In the genomic region with DNA sequence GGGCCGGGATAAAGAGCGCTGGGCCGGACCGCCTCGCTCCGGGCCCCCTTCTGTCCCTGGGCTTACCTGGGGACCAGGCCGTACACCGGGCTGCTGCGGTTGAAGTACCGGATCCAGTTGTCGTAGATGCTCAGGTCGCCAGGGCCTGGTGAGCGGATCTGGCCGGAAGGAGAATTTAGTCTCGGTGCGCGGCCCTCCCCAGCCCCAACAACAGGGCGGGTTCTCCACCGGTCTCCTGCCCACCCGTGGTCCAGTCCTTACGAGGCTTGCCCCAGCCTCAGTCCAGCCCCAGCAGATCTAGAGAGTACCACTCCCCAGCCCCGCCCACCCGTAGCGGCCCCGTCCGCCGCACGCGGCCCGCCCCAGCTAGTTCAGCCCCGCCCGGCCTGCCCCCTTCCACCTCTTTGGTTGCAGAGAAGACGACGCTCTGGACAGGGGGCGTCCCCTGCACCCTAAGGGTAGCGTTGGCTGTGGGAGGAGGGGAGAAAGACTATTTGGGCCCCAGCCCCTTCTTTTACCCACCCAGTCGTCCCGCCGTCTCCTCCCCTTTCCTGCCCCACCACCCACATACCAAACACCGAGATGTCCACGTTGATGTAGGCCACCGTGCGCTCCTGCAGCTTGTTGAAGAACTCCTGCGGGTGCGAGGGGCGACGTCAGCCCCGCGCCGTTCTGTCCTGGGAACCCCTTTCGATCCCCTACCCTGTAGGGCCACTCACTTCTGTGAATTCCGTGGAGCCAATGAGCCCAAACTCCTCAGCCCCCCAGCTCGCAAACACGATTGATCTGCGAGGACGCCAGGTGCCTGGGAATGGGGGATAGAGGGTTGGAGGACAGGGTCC, we compare ENCODE assay signal across 7 cellular contexts. TPM values are rescaled to one million over a fixed set of nuclear protein-coding genes. Genes with fewer than 3 reads are reported as not detected.
DNase-seq lines count a peak whose midpoint lies in the region; ATAC-seq, FAIRE-seq and TF ChIP-seq lines count a peak whose summit lies in the region.
"Had no signal": no experiment of that assay in that cellular context is flagged by ENCODE, and none has a peak within 500 bp of the region (broad histone marks: within the 10 kb centered on the region; RNA-seq: fewer than 3 reads in every experiment).

No MANE protein-coding gene starts in this region.

- H3F3A ChIP-seq in GM23338 (replicated peaks; ENCODE audit: low read depth) = 0 out of 2 replicates have a peak, but pooled peaks cover 4% of the 10 kb centered on the region

- peaks cover 8% of the 10 kb centered on the region for H3K79me2 ChIP-seq in GM23338 (replicated peaks; ENCODE audit: insufficient read depth)

- peaks cover 7% of the 10 kb centered on the region; the same call in 1 of the 2 replicates for H3K27me3 ChIP-seq in GM23338 (ENCODE audit: insufficient read depth)
- no peaks in the 10 kb centered on the region for H3K27me3 ChIP-seq in dorsolateral prefrontal cortex
- no peaks in the 10 kb centered on the region for H3K27me3 ChIP-seq in rectal smooth muscle tissue (ENCODE audit: control insufficient read depth, insufficient read depth, low read length)

- H3K4me3 Mint-ChIP-seq in GM23338 = peak overlapping the region; percentile 70

- H3K9me3 Mint-ChIP-seq in GM23338 = no peaks in the 10 kb centered on the region

- ATAC-seq in GM23338 = peak; percentile 71
- no peak for ATAC-seq in HG02623 (IDR thresholded peaks at IDR 0.05; ENCODE audit: unreplicated experiment)

- no peaks in the 10 kb centered on the region for H3K9me2 ChIP-seq in GM23338 (ENCODE audit: insufficient read depth)

- H3K36me3 Mint-ChIP-seq in GM23338 (ENCODE audit: low read depth) = peaks cover 12% of the 10 kb centered on the region

- no peak overlapping the region for H3K27ac Mint-ChIP-seq in GM23338

- peaks cover 8% of the 10 kb centered on the region for H4K20me1 ChIP-seq in GM23338 (replicated peaks; ENCODE audit: insufficient read depth)

- H3K36me3 ChIP-seq in GM23338 (ENCODE audit: insufficient read depth) (no peaks in the 10 kb centered on the region), rectal smooth muscle tissue (ENCODE audit: control insufficient read depth, insufficient read depth, low read length) (no peaks in the 10 kb centered on the region)

- intact Hi-C loops in dorsolateral prefrontal cortex (cut with DNase I) = no loop called here

- peak overlapping the region; percentile 99 for H2AFZ ChIP-seq in GM23338

- peaks cover 11% of the 10 kb centered on the region for H3K4me1 Mint-ChIP-seq in GM23338

- H3K27me3 Mint-ChIP-seq in GM23338 (ENCODE audit: insufficient read depth, low read depth, poor library complexity) = peaks cover 8% of the 10 kb centered on the region

- peaks cover 3% of the 10 kb centered on the region; the same call in 1 of the 2 replicates for H3K4me1 ChIP-seq in GM23338 (ENCODE audit: insufficient read depth)
- H3K4me1 ChIP-seq in rectal smooth muscle tissue (ENCODE audit: control insufficient read depth, insufficient read depth, low read length) = no peaks in the 10 kb centered on the region

- H3K9ac ChIP-seq in rectal smooth muscle tissue (ENCODE audit: low read length) = no peak overlapping the region

- no peak for FAIRE-seq in H54 (lab: Jason Lieb, UNC)
- FAIRE-seq: TTC549 had no signal

- peak; percentile 58 for DNase-seq in GM23338 (ENCODE audit: low spot score)
- no peak for DNase-seq in dorsolateral prefrontal cortex
- DNase-seq in H54 (ENCODE audit: insufficient read length, low spot score) = no peak
- no peak for DNase-seq in NCI-H2227 treated with DMSO at 0.1 percent for 48 hours (lab: John Stamatoyannopoulos, UW)

- no peak for TF ChIP-seq POLR2A in H54 (IDR thresholded peaks at IDR 0.05; ENCODE audit: low read depth, low read length)

- TF ChIP-seq CTCF in GM23338 (conservative IDR thresholded peaks at IDR 0.05; ENCODE audit: low read depth in 2 of 2) = no peak
- TF ChIP-seq CTCF in dorsolateral prefrontal cortex (IDR thresholded peaks at IDR 0.05 in 54 of 56, conservative IDR thresholded peaks at IDR 0.05 in 2 of 56; ENCODE audit: low read depth in 1 of 56, partially characterized antibody in 56 of 56) = no peak

- H3K4me3 ChIP-seq in GM23338 (peak overlapping the region; percentile 65), dorsolateral prefrontal cortex (peak overlapping the region in 53 of 59 donors; percentile 11 to 59 (median 41)), rectal smooth muscle tissue (ENCODE audit: low read length) (peak overlapping the region; percentile 68)

- no peak overlapping the region for H3K27ac ChIP-seq in GM23338 (ENCODE audit: low read depth)
- no peak overlapping the region for H3K27ac ChIP-seq in dorsolateral prefrontal cortex
- peak overlapping the region; percentile 34 for H3K27ac ChIP-seq in rectal smooth muscle tissue (ENCODE audit: low read depth, low read length)

- peak overlapping the region; percentile 89 for H3K4me2 ChIP-seq in GM23338

TF ChIP-seq in GM23338, 12 proteins besides CTCF, POLR2A, EP300 and RAD21 (continues in another document):
- TF ChIP-seq ZNF114 (CRISPR knock-in tag; IDR thresholded peaks at IDR 0.05) (no peak), POLR2AphosphoS5 (IDR thresholded peaks at IDR 0.05; ENCODE audit: low read depth) (peak; percentile 19; the same call in 1 of the 2 replicates), NANOG (IDR thresholded peaks at IDR 0.05; ENCODE audit: borderline replicate concordance) (no peak), STAT1 (IDR thresholded peaks at IDR 0.05; ENCODE audit: unreplicated experiment) (no peak), CREB1 (CRISPR knock-in tag; IDR thresholded peaks at IDR 0.05; ENCODE audit: low read depth) (no peak), EZH2phosphoT487 (IDR thresholded peaks at IDR 0.05; ENCODE audit: unreplicated experiment) (no peak)

RNA-seq across cellular contexts. Expression of a gene that starts 6.8 kb away (rescaled TPM):
- total RNA-seq in GM23338 (2014; rRNA removed; shearing (Covaris generic)) = 30.3 and 31.1 TPM in 2 replicates
- polyA plus RNA-seq in GM23338 (2016; fragmentation: Nextera tagmentation; extraction: Ambion mirVana) = 21.6 and 21.8 TPM in 2 replicates
- 10 to 100 TPM in 70 of 120 experiments, 1 to 10 TPM in 50; 6.7 to 14.9 (median 10.4) TPM for total RNA-seq in dorsolateral prefrontal cortex

RNA-seq across cellular contexts. Expression of a gene that starts 10.6 kb away (rescaled TPM):
- total RNA-seq in GM23338 (2014; rRNA removed; shearing (Covaris generic)) = 11.0 and 13.7 TPM in 2 replicates
- polyA plus RNA-seq in GM23338 (2016; fragmentation: Nextera tagmentation; extraction: Ambion mirVana) = 8.0 and 11.1 TPM in 2 replicates
- 1 to 10 TPM in 114 of 120 experiments, under 1 TPM in 4, not detected in 2; 0.38 to 7.0 (median 2.4) TPM for total RNA-seq in dorsolateral prefrontal cortex

RNA-seq across cellular contexts. Expression of a gene that starts 20.6 kb away (rescaled TPM):
- total RNA-seq in GM23338 (2014; rRNA removed; shearing (Covaris generic)) = 15.6 and 21.4 TPM in 2 replicates
- 13.0 and 13.6 TPM in 2 replicates for polyA plus RNA-seq in GM23338 (2016; fragmentation: Nextera tagmentation; extraction: Ambion mirVana)
- total RNA-seq in dorsolateral prefrontal cortex = 10 to 100 TPM; 24.6 to 49.9 (median 34.3) TPM

RNA-seq across cellular contexts. Expression of a gene that starts 33.8 kb away (rescaled TPM):
- 170 and 193 TPM in 2 replicates for total RNA-seq in GM23338 (2014; rRNA removed; shearing (Covaris generic))
- 216 and 236 TPM in 2 replicates for polyA plus RNA-seq in GM23338 (2016; fragmentation: Nextera tagmentation; extraction: Ambion mirVana)
- 100 to 1,000 TPM in 115 of 120 experiments, 10 to 100 TPM in 5; 85.5 to 181 (median 131) TPM for total RNA-seq in dorsolateral prefrontal cortex

RNA-seq across cellular contexts. Expression of a gene that starts 36.0 kb away (rescaled TPM):
- 63.3 and 70.9 TPM in 2 replicates for total RNA-seq in GM23338 (2014; rRNA removed; shearing (Covaris generic))
- polyA plus RNA-seq in GM23338 (2016; fragmentation: Nextera tagmentation; extraction: Ambion mirVana) = 53.3 and 64.9 TPM in 2 replicates
- 1 to 10 TPM; 1.3 to 8.1 (median 4.6) TPM for total RNA-seq in dorsolateral prefrontal cortex
